In the genomic region with DNA sequence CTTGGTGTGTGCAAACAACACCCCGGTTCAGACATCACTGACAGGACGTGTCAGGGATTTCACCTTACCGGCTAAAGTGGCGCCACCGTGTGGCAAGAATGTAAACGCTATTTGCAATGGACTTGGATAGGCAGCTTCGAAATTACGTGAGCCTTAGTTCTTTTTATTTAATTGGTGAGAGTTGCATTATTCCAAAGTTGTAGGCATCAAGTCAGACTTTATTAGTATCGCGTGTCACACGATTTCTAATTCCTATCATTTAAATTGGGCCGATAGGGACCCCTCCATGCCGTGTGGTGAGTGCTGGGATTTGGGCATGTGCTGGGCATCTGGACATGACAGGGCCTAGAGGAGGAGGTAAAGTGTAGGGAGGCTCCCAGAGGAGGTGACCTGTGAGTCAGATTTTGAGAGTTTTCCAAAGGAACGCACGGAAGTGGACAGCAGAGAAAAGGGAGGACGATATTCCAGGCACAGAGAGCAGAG, we compare ENCODE assay signal across 8 cellular contexts. TPM values are rescaled to one million over a fixed set of nuclear protein-coding genes. Genes with fewer than 3 reads are reported as not detected.
DNase-seq lines count a peak whose midpoint lies in the region; ATAC-seq and TF ChIP-seq lines count a peak whose summit lies in the region.

No MANE protein-coding gene starts in this region.

- H3K27ac ChIP-seq in RWPE1 (no peak overlapping the region), testis (peak overlapping the region; percentile 32 to 63)

- H3K4me3 ChIP-seq in testis = no peak overlapping the region

- no peak overlapping the region for H3K27ac Mint-ChIP-seq in activated T-helper 2 cell treated with anti-CD3 and anti-CD28 coated beads, Interferon-gamma antibody, Interleukin-2, Interleukin-4, amounts not matched to agents 10 μg/mL and 5 μg/mL and 100 μg/mL, durations not matched to agents 14 hours and 24 hours and 36 hours

- POLR2A ChIA-PET in RWPE1 (lab: Yijun Ruan, JAX; ENCODE audit: low non-redundant PET) = no interaction called here

- 15 to 26% methylated on average over 16 of the region's 16 CpGs for WGBS in testis, 2 donors

- peaks cover 23% of the 10 kb centered on the region for H3K4me1 ChIP-seq in testis

- H3K27me3 Mint-ChIP-seq in activated T-helper 2 cell treated with anti-CD3 and anti-CD28 coated beads, Interferon-gamma antibody, Interleukin-2, Interleukin-4, amounts not matched to agents 10 μg/mL and 5 μg/mL and 100 μg/mL, durations not matched to agents 14 hours and 24 hours and 36 hours (ENCODE audit: low read depth) = peaks cover 9% of the 10 kb centered on the region

- H3K9me3 Mint-ChIP-seq in activated T-helper 2 cell treated with anti-CD3 and anti-CD28 coated beads, Interferon-gamma antibody, Interleukin-2, Interleukin-4, amounts not matched to agents 10 μg/mL and 5 μg/mL and 100 μg/mL, durations not matched to agents 14 hours and 24 hours and 36 hours = no peaks in the 10 kb centered on the region

- CTCF ChIA-PET in RWPE1 (lab: Yijun Ruan, JAX) = interaction anchor here (0.6 to 1.1 kb wide), 5 partner anchors 10 to 298 kb away, joined by 3 to 4 read pairs (median 3); no protein-coding TSS in a partner anchor

- no peak overlapping the region for H3K4me3 Mint-ChIP-seq in activated T-helper 2 cell treated with anti-CD3 and anti-CD28 coated beads, Interferon-gamma antibody, Interleukin-2, Interleukin-4, amounts not matched to agents 10 μg/mL and 5 μg/mL and 100 μg/mL, durations not matched to agents 14 hours and 24 hours and 36 hours (ENCODE audit: low read depth)

- H3K36me3 Mint-ChIP-seq in activated T-helper 2 cell treated with anti-CD3 and anti-CD28 coated beads, Interferon-gamma antibody, Interleukin-2, Interleukin-4, amounts not matched to agents 10 μg/mL and 5 μg/mL and 100 μg/mL, durations not matched to agents 14 hours and 24 hours and 36 hours (ENCODE audit: low read depth) = no peaks in the 10 kb centered on the region

- H3K4me1 Mint-ChIP-seq in activated T-helper 2 cell treated with anti-CD3 and anti-CD28 coated beads, Interferon-gamma antibody, Interleukin-2, Interleukin-4, amounts not matched to agents 10 μg/mL and 5 μg/mL and 100 μg/mL, durations not matched to agents 14 hours and 24 hours and 36 hours (ENCODE audit: low read depth) = no peaks in the 10 kb centered on the region

- intact Hi-C loops in activated T-helper 2 cell treated with anti-CD3 and anti-CD28 coated beads, Interferon-gamma antibody, Interleukin-2, Interleukin-4, amounts not matched to agents 10 μg/mL and 5 μg/mL and 100 μg/mL, durations not matched to agents 14 hours and 24 hours and 36 hours (cut with micrococcal nuclease) = loop anchor here (5.0 kb wide), 2 partner anchors 265 to 1055 kb away; no protein-coding TSS in a partner anchor
- intact Hi-C loops in testis (cut with DNase I; ENCODE audit: low total_unique reads) = loop anchor here (10.0 kb wide), 1 partner anchor 257 kb away; the partner anchor contains the start of genes ECHDC2 and SCP2

- TF ChIP-seq CTCF in RWPE1 (conservative IDR thresholded peaks at IDR 0.05; ENCODE audit: low read depth) (peak; percentile 80), testis (IDR thresholded peaks at IDR 0.05) (peak; percentile 91 to 93 (median 93))

- H3K9me3 ChIP-seq in testis = no peaks in the 10 kb centered on the region

- no peak for TF ChIP-seq POLR2A in testis (IDR thresholded peaks at IDR 0.05)

- H3K27me3 ChIP-seq in testis = no peaks in the 10 kb centered on the region

- H3K36me3 ChIP-seq in testis (ENCODE audit: low read depth, missing control alignments) = no peaks in the 10 kb centered on the region

- no peak for ATAC-seq in GM18907 (IDR thresholded peaks at IDR 0.05; ENCODE audit: unreplicated experiment)

- peak; percentile 86 for DNase-seq in DMS53 treated with DMSO at 0.1 percent for 48 hours (lab: John Stamatoyannopoulos, UW; ENCODE audit: unreplicated experiment)
- DNase-seq in KG1 (lab: John Stamatoyannopoulos, UW) = peak; percentile 29
- peak; percentile 78 for DNase-seq in RWPE1 (ENCODE audit: low spot score)
- DNase-seq in activated T-helper 2 cell treated with anti-CD3 and anti-CD28 coated beads, Interferon-gamma antibody, Interleukin-2, Interleukin-4, amounts not matched to agents 10 μg/mL and 5 μg/mL and 100 μg/mL, durations not matched to agents 14 hours and 24 hours and 36 hours (ENCODE audit: low spot score) = peak; percentile 71
- DNase-seq in foreskin melanocyte = peak; percentile 52
- DNase-seq in occipital lobe (lab: John Stamatoyannopoulos, UW) = peak; percentile 18
- DNase-seq in testis = peak; percentile 95

RNA-seq across cellular contexts. Expression of gene CPT2, which starts 14.5 kb away (rescaled TPM):
- total RNA-seq in activated T-helper 2 cell treated with anti-CD3 and anti-CD28 coated beads, Interferon-gamma antibody, Interleukin-2, Interleukin-4, amounts not matched to agents 10 μg/mL and 5 μg/mL and 100 μg/mL, durations not matched to agents 14 hours and 24 hours and 36 hours = 23.3 and 25.3 TPM in 2 replicates
- total RNA-seq in occipital lobe (4.2 TPM), testis (10 to 100 TPM; 44.4 to 61.7 TPM)
- polyA plus RNA-seq in testis (ENCODE audit: insufficient read depth, low read depth, low replicate concordance) = 36.9 TPM

RNA-seq across cellular contexts. Expression of gene CZIB, which starts 38.3 kb away (rescaled TPM):
- 46.7 and 47.4 TPM in 2 replicates for total RNA-seq in activated T-helper 2 cell treated with anti-CD3 and anti-CD28 coated beads, Interferon-gamma antibody, Interleukin-2, Interleukin-4, amounts not matched to agents 10 μg/mL and 5 μg/mL and 100 μg/mL, durations not matched to agents 14 hours and 24 hours and 36 hours
- total RNA-seq in occipital lobe (48.4 TPM), testis (10 to 100 TPM; 55.0 to 55.4 TPM)
- polyA plus RNA-seq in testis (ENCODE audit: insufficient read depth, low read depth, low replicate concordance) = 97.2 TPM

RNA-seq across cellular contexts. Expression of gene SLC1A7, which starts 39.7 kb away (rescaled TPM):
- total RNA-seq in activated T-helper 2 cell treated with anti-CD3 and anti-CD28 coated beads, Interferon-gamma antibody, Interleukin-2, Interleukin-4, amounts not matched to agents 10 μg/mL and 5 μg/mL and 100 μg/mL, durations not matched to agents 14 hours and 24 hours and 36 hours = not detected in 2 replicates
- total RNA-seq in occipital lobe = not detected
- total RNA-seq in testis = 1 to 10 TPM in 1 of 2 donors, under 1 TPM in 1; 0.47 to 1.2 TPM
- 0.32 TPM for polyA plus RNA-seq in testis (ENCODE audit: insufficient read depth, low read depth, low replicate concordance)

RNA-seq across cellular contexts. Expression of gene MAGOH, which starts 56.2 kb away (rescaled TPM):
- 89.0 and 90.2 TPM in 2 replicates for total RNA-seq in activated T-helper 2 cell treated with anti-CD3 and anti-CD28 coated beads, Interferon-gamma antibody, Interleukin-2, Interleukin-4, amounts not matched to agents 10 μg/mL and 5 μg/mL and 100 μg/mL, durations not matched to agents 14 hours and 24 hours and 36 hours
- 18.2 TPM for total RNA-seq in occipital lobe
- 10 to 100 TPM; 32.0 to 39.1 TPM for total RNA-seq in testis
- polyA plus RNA-seq in testis (ENCODE audit: insufficient read depth, low read depth, low replicate concordance) = 50.0 TPM

Comparison
In these comparisons a context has a peak if more than half of its experiments do, and no peak if none do; other contexts are left out.
1. DNase-seq: peak in every context shown above with its lines; median percentile 95 in testis; 86 in DMS53 treated with DMSO at 0.1 percent for 48 hours; 78 in RWPE1; 71 in activated T-helper 2 cell treated with anti-CD3 and anti-CD28 coated beads, Interferon-gamma antibody, Interleukin-2, Interleukin-4, amounts not matched to agents 10 μg/mL and 5 μg/mL and 100 μg/mL, durations not matched to agents 14 hours and 24 hours and 36 hours; 52 in foreskin melanocyte; 29 in KG1; 18 in occipital lobe.